In the genomic region with DNA sequence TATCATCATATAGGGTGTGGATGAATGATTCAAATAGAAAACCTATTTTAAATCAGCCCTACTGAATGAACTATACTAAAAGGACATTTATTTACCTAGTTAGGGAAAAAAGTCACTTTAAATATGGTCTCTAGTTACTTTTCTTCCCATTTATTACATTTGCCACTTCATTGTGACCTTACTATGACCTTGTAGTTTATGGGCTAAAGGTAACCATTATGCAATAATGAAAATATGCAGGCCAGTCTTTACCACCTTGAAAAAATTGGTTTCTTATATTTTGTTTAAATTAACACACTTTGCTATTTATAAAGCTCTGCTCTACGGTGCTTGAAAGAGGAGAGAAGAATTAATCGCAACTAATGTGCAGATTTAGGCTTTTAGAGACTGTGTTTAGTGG, we compare ENCODE assay signal across 1 cellular context.
A peak's percentile ranks its signal among the peaks of the same experiment; 100 is the strongest.
TF ChIP-seq lines count a peak whose summit lies in the region.

No MANE protein-coding gene starts in this region.

TF ChIP-seq in HEK293, 187 proteins besides CTCF, POLR2A, EP300 and RAD21 (continued from another document):
- TF ChIP-seq, protein P1, sequence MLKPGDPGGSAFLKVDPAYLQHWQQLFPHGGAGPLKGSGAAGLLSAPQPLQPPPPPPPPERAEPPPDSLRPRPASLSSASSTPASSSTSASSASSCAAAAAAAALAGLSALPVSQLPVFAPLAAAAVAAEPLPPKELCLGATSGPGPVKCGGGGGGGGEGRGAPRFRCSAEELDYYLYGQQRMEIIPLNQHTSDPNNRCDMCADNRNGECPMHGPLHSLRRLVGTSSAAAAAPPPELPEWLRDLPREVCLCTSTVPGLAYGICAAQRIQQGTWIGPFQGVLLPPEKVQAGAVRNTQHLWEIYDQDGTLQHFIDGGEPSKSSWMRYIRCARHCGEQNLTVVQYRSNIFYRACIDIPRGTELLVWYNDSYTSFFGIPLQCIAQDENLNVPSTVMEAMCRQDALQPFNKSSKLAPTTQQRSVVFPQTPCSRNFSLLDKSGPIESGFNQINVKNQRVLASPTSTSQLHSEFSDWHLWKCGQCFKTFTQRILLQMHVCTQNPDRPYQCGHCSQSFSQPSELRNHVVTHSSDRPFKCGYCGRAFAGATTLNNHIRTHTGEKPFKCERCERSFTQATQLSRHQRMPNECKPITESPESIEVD (tag by site-specific recombination; IDR thresholded peaks at IDR 0.05) = peak; percentile 57; the same call in 1 of the 2 replicates
- TF ChIP-seq, protein P2, sequence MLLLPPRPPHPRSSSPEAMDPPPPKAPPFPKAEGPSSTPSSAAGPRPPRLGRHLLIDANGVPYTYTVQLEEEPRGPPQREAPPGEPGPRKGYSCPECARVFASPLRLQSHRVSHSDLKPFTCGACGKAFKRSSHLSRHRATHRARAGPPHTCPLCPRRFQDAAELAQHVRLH (tag by site-specific recombination; IDR thresholded peaks at IDR 0.05) = no peak
- TF ChIP-seq ZFHX2 (tag by site-specific recombination; conservative IDR thresholded peaks at IDR 0.05) = no peak
- no peak for TF ChIP-seq ZNF202 (tag by site-specific recombination; IDR thresholded peaks at IDR 0.05; ENCODE audit: borderline replicate concordance)
